Comparison of ENCODE assay signal across 17 cellular contexts in genomic region chr13:37138169-37138568, GRCh38. TPM values are rescaled to one million over a fixed set of nuclear protein-coding genes. Genes with fewer than 3 reads are reported as not detected.
A peak's percentile ranks its signal among the peaks of the same experiment; 100 is the strongest.
DNase-seq lines count a peak whose midpoint lies in the region; ATAC-seq, FAIRE-seq and TF ChIP-seq lines count a peak whose summit lies in the region.
"Had no signal": no experiment of that assay in that cellular context is flagged by ENCODE, and none has a peak within 500 bp of the region (broad histone marks: within the 10 kb centered on the region; RNA-seq: fewer than 3 reads in every experiment).

No MANE protein-coding gene starts in this region.

- H3K27me3 ChIP-seq in HepG2 (ENCODE audit: control insufficient read depth in 1 of 2, insufficient read depth in 2 of 2, low read length in 2 of 2) (no peaks in the 10 kb centered on the region), right lobe of liver (no peaks in the 10 kb centered on the region), hepatocyte (no peaks in the 10 kb centered on the region)

- ATAC-seq in HepG2 = peak; percentile 89
- ATAC-seq in right lobe of liver = no peak
- peak; percentile 53; the same call in 2 of the 3 replicates for ATAC-seq in SK-N-SH treated with all-trans-retinoic acid at 6 μM for 48 hours
- ATAC-seq in HG02870 (IDR thresholded peaks at IDR 0.05; ENCODE audit: unreplicated experiment) = no peak
- no peak for ATAC-seq in GM21825 (IDR thresholded peaks at IDR 0.05; ENCODE audit: unreplicated experiment)
- ATAC-seq in HG02970 (IDR thresholded peaks at IDR 0.05; ENCODE audit: low FRiP score, unreplicated experiment) = no peak
- ATAC-seq: activated naive CD8-positive, alpha-beta T cell treated with anti-CD3 and anti-CD28 coated beads, Interleukin-2, amount 50 U/mL, for 24 hours; stimulated activated naive CD8-positive, alpha-beta T cell treated with anti-CD3 and anti-CD28 coated beads, Interleukin-15, amount 100 ng/mL, for 72 hours had no signal

- H3K79me2 ChIP-seq in HepG2 (ENCODE audit: insufficient read depth, low read length) (no peaks in the 10 kb centered on the region), hepatocyte (no peaks in the 10 kb centered on the region)

- no peak for TF ChIP-seq RAD21 in HepG2 (CRISPR knock-in tag; IDR thresholded peaks at IDR 0.05)

- no peak overlapping the region for H3K9ac ChIP-seq in HepG2 (ENCODE audit: insufficient read depth, low read depth, low read length)

- no peak overlapping the region for H2AFZ ChIP-seq in HepG2 (ENCODE audit: low read length)
- H2AFZ ChIP-seq in hepatocyte = no peak overlapping the region

- TF ChIP-seq EP300 in HepG2 (IDR thresholded peaks at IDR 0.05; ENCODE audit: low read depth in 2 of 2, low read length in 2 of 2) (no peak), HepG2 (CRISPR knock-in tag; IDR thresholded peaks at IDR 0.05; ENCODE audit: borderline replicate concordance) (no peak)

- no TSS peak for BruUV-seq in HepG2 (replicated peaks; lab: Mats Ljungman, UMichigan)

- H3K36me3 ChIP-seq in HepG2 (replicated peaks in 1 of 2; ENCODE audit: control insufficient read depth in 1 of 2, insufficient read depth in 2 of 2, low read length in 2 of 2) (no peaks in the 10 kb centered on the region), right lobe of liver (no peaks in the 10 kb centered on the region), hepatocyte (replicated peaks; ENCODE audit: insufficient read depth, low read depth) (no peaks in the 10 kb centered on the region)
- H3K36me3 ChIP-seq: HAP-1 had no signal

- DNase-seq in HepG2 (ENCODE audit: low spot score) (peak; percentile 19), right lobe of liver (no peak), hepatocyte (ENCODE audit: low spot score) (no peak), epidermal melanocyte (ENCODE audit: insufficient read length, low spot score) (no peak)
- DNase-seq: activated naive CD8-positive, alpha-beta T cell treated with anti-CD3 and anti-CD28 coated beads, Interleukin-2, amount 50 U/mL, for 24 hours; NCI-H1092; NCI-H526 treated with DMSO at 0.1 percent for 48 hours; nucleus accumbens; stimulated activated naive CD8-positive, alpha-beta T cell treated with anti-CD3 and anti-CD28 coated beads, Interleukin-15, amount 100 ng/mL, for 72 hours; T-helper 2 cell had no signal

- in situ Hi-C loops in HepG2 (cut with HindIII; ENCODE audit: extremely low pct_ligation_motif_present, low pct_unique_long_range_greater_than_20kb) = no loop called here

- H3K27ac ChIP-seq in HepG2 (ENCODE audit: extremely low read length, insufficient read depth, low read length) (no peak overlapping the region), right lobe of liver (no peak overlapping the region), hepatocyte (no peak overlapping the region)
- H3K27ac ChIP-seq: epithelial cell of prostate had no signal

- H3K9me3 ChIP-seq in HepG2 (ENCODE audit: low read length) = no peaks in the 10 kb centered on the region
- H3K9me3 ChIP-seq in right lobe of liver = no peaks in the 10 kb centered on the region
- no peaks in the 10 kb centered on the region for H3K9me3 ChIP-seq in hepatocyte (ENCODE audit: low read depth)
- H3K9me3 ChIP-seq: HAP-1 had no signal

- no peak overlapping the region for H3K4me3 ChIP-seq in HepG2 (replicated peaks in 1 of 3; ENCODE audit: insufficient read depth in 1 of 3, low read depth in 2 of 3, low read length in 3 of 3)
- no peak overlapping the region for H3K4me3 ChIP-seq in right lobe of liver
- H3K4me3 ChIP-seq in hepatocyte = no peak overlapping the region
- H3K4me3 ChIP-seq: HAP-1 had no signal

- TF ChIP-seq POLR2A in HepG2 (IDR thresholded peaks at IDR 0.05; ENCODE audit: insufficient read depth in 1 of 2, low read depth in 2 of 2, low read length in 2 of 2) (no peak), right lobe of liver (IDR thresholded peaks at IDR 0.05) (no peak)

- TF ChIP-seq CTCF in HepG2 (CRISPR knock-in tag; IDR thresholded peaks at IDR 0.05) (no peak), right lobe of liver (IDR thresholded peaks at IDR 0.05) (no peak), hepatocyte (IDR thresholded peaks at IDR 0.05; ENCODE audit: poor library complexity) (peak; percentile 5)

- FAIRE-seq in HepG2 (lab: Jason Lieb, UNC) = no peak
- FAIRE-seq: islet of Langerhans had no signal

- H3K9me2 ChIP-seq in hepatocyte (replicated peaks; ENCODE audit: insufficient read depth) = no peaks in the 10 kb centered on the region

- POLR2A ChIA-PET in HepG2 (lab: Yijun Ruan, JAX) = no interaction called here

- intact Hi-C loops in HepG2 (cut with micrococcal nuclease; ENCODE audit: unreplicated experiment) = no loop called here
- intact Hi-C loops in right lobe of liver (cut with DNase I) = no loop called here

- H4K20me1 ChIP-seq in HepG2 (ENCODE audit: insufficient read depth, low read length) (no peaks in the 10 kb centered on the region), hepatocyte (ENCODE audit: insufficient read depth, poor library complexity, severe bottlenecking) (no peaks in the 10 kb centered on the region)

- CTCF ChIA-PET in HepG2 (lab: Yijun Ruan, JAX; ENCODE audit: low intra/inter-chr PET ratio, low total read pairs) = no interaction called here

- H3K4me1 ChIP-seq in HepG2 (ENCODE audit: insufficient read depth, low read length) (no peaks in the 10 kb centered on the region), right lobe of liver (no peaks in the 10 kb centered on the region), hepatocyte (ENCODE audit: insufficient read depth) (peaks cover 15% of the 10 kb centered on the region)
- H3K4me1 ChIP-seq: HAP-1 had no signal

- H3K4me2 ChIP-seq in HepG2 (ENCODE audit: low read depth, low read length) = no peak overlapping the region
- no peak overlapping the region for H3K4me2 ChIP-seq in hepatocyte

- 42% methylated on average over 1 of the region's 1 CpG for WGBS in HepG2 (ENCODE audit: low lambda C conversion rate)
- 100% methylated on average over 1 of the region's 1 CpG for WGBS in right lobe of liver (ENCODE audit: insufficient coverage, low coverage, low lambda C conversion rate, missing lambda C conversion rate)
- WGBS in hepatocyte (ENCODE audit: low lambda C conversion rate, missing lambda C conversion rate) = 81% methylated on average over 1 of the region's 1 CpG

TF ChIP-seq in HepG2, 621 proteins besides CTCF, POLR2A, EP300 and RAD21:
- TF ChIP-seq STAG1 (CRISPR knock-in tag; IDR thresholded peaks at IDR 0.05) (0 out of 2 replicates have a peak, but pooled peaks have one; percentile 4), ZMAT3 (CRISPR knock-in tag; conservative IDR thresholded peaks at IDR 0.05) (no peak)

TF ChIP-seq in SK-N-SH treated with all-trans-retinoic acid at 6 μM for 48 hours, 23 proteins besides CTCF, POLR2A, EP300 and RAD21:
- 0 out of 2 replicates have a peak, but pooled peaks have one; percentile 32 for TF ChIP-seq ISL1 (CRISPR knock-in tag; IDR thresholded peaks at IDR 0.05)
- TF ChIP-seq TSHZ2 (CRISPR knock-in tag; IDR thresholded peaks at IDR 0.05) = no peak

RNA-seq across cellular contexts. Expression of gene CSNK1A1L, which starts 32.7 kb away (rescaled TPM):
- not detected in 2 replicates for total RNA-seq in HepG2 (2016; rRNA removed; fragmentation: Illumina TruSeq; extraction: Trizol)
- total RNA-seq in HepG2 (2016; cell fraction: cytosol; rRNA removed; fragmentation: Illumina TruSeq; extraction: Trizol; ENCODE audit: low read depth) = not detected in 2 replicates
- not detected in 2 replicates for total RNA-seq in HepG2 (2016; cell fraction: insoluble cytoplasmic fraction; rRNA removed; fragmentation: Illumina TruSeq; extraction: Trizol)
- not detected in 2 replicates for total RNA-seq in HepG2 (2016; cell fraction: membrane; rRNA removed; fragmentation: Illumina TruSeq; extraction: Trizol)
- total RNA-seq in HepG2 (2016; cell fraction: nucleus; rRNA removed; fragmentation: Illumina TruSeq; extraction: Trizol) = not detected in 2 replicates
- not detected in 2 replicates for polyA plus RNA-seq in HepG2 (2011; rRNA removed)
- polyA plus RNA-seq in HepG2 (2011; cell fraction: cytosol; rRNA removed) = not detected in 2 replicates
- not detected in 2 replicates for polyA plus RNA-seq in HepG2 (2011; cell fraction: nucleus; rRNA removed)
- not detected in 2 replicates for polyA plus RNA-seq in HepG2 (2012)
- not detected in 2 replicates for polyA plus RNA-seq in HepG2 (2016; cell fraction: cytosol; fragmentation: Illumina TruSeq; extraction: Trizol; ENCODE audit: low read depth)
- polyA plus RNA-seq in HepG2 (2016; cell fraction: insoluble cytoplasmic fraction; fragmentation: Illumina TruSeq; extraction: Trizol; ENCODE audit: low read depth) = not detected in 2 replicates
- not detected in 2 replicates for polyA plus RNA-seq in HepG2 (2016; cell fraction: membrane; fragmentation: Illumina TruSeq; extraction: Trizol; ENCODE audit: low read depth)
- polyA plus RNA-seq in HepG2 (2016; cell fraction: nucleus; fragmentation: Illumina TruSeq; extraction: Trizol; ENCODE audit: insufficient read depth, low read depth) = not detected in 2 replicates
- not detected in 2 replicates for polyA minus RNA-seq in HepG2 (2011; rRNA and poly(A)+ RNA removed; ENCODE audit: low replicate concordance)
- not detected in 2 replicates for polyA minus RNA-seq in HepG2 (2011; cell fraction: cytosol; rRNA and poly(A)+ RNA removed)
- polyA minus RNA-seq in HepG2 (2011; cell fraction: nucleus; rRNA and poly(A)+ RNA removed) = not detected in 2 replicates
- total RNA-seq in right lobe of liver = not detected
- total RNA-seq in hepatocyte = not detected in 2 replicates
- polyA plus RNA-seq in hepatocyte = not detected in 2 replicates

Comparison
In these comparisons a context has a peak if more than half of its experiments do, and no peak if none do; other contexts are left out.
1. ATAC-seq: peak in HepG2 (single experiment) and SK-N-SH treated with all-trans-retinoic acid at 6 μM for 48 hours (single experiment); none in right lobe of liver (0 of 4), HG02870 (single experiment), GM21825 (single experiment) and HG02970 (single experiment).